In the genomic region with DNA sequence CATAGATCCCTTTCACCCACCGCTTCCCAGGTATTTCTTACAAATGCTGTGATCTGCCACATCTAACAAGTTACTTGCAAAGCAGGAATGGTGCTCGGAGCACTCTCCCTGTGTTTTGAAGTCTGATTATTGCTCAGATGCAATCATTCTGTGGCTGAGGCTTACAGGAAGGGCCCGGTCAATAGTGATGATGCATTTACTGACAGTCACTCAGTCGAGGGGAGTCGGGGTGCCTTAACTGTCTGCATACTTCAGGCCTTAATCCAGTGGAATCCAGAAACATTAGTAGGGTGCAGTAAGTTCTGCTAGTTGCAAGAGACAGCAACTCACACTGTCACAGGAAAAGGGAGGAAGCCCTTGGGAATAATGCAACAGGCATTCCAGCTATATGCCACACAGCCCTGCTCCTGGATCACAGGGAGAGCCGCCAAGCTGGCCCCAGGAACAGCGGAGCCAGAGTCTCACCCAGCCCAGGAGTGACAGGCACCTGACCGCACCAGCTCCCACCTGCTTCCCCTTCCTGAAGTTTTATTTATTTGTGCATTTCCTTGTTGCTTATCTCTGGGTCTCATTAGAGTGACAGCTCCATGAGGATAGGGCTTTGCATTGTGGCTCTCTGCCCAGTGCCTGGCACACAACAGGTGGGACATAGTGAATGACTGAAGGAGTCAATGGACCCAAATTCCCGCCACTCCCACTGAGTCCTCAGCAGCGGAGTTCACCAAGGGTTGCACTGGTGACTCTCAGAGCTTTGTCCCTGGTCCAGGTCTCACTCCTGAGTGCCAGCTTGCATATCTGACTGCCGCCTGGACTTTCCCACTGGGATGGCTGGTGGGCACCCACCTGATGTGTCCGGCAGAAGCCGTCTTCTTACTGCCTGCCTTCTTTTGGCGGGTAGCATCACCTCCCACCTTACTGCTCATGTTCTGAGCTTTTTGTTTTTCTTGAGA, we compare ENCODE assay signal across 1 cellular context.
TF ChIP-seq lines count a peak whose summit lies in the region.

No MANE protein-coding gene starts in this region.

TF ChIP-seq in IMR-90, 13 proteins besides CTCF, POLR2A, EP300 and RAD21:
- TF ChIP-seq SMC3 (IDR thresholded peaks at IDR 0.05; ENCODE audit: low read depth, low read length) (no peak), RCOR1 (IDR thresholded peaks at IDR 0.05; ENCODE audit: insufficient replicate concordance, low read length) (no peak), NFE2L2 (IDR thresholded peaks at IDR 0.05; ENCODE audit: low read depth, low read length) (no peak), FOS (IDR thresholded peaks at IDR 0.05; ENCODE audit: low read depth, low read length) (no peak), MXI1 (IDR thresholded peaks at IDR 0.05; ENCODE audit: borderline replicate concordance, low read depth, low read length) (no peak), CHD1 (IDR thresholded peaks at IDR 0.05; ENCODE audit: low read depth, low read length) (no peak), MAFK (IDR thresholded peaks at IDR 0.05; ENCODE audit: low read depth, low read length) (no peak), USF2 (IDR thresholded peaks at IDR 0.05; ENCODE audit: low read depth, low read length) (no peak), BHLHE40 (IDR thresholded peaks at IDR 0.05; ENCODE audit: low read depth, low read length) (no peak), MAZ (IDR thresholded peaks at IDR 0.05; ENCODE audit: borderline replicate concordance, low read depth, low read length) (no peak), RFX5 (IDR thresholded peaks at IDR 0.05; ENCODE audit: low read depth, low read length) (no peak), CEBPB (IDR thresholded peaks at IDR 0.05; ENCODE audit: low read depth, low read length) (no peak)
- TF ChIP-seq, protein P1, sequence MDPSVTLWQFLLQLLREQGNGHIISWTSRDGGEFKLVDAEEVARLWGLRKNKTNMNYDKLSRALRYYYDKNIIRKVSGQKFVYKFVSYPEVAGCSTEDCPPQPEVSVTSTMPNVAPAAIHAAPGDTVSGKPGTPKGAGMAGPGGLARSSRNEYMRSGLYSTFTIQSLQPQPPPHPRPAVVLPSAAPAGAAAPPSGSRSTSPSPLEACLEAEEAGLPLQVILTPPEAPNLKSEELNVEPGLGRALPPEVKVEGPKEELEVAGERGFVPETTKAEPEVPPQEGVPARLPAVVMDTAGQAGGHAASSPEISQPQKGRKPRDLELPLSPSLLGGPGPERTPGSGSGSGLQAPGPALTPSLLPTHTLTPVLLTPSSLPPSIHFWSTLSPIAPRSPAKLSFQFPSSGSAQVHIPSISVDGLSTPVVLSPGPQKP (IDR thresholded peaks at IDR 0.05; ENCODE audit: borderline replicate concordance, low read depth, low read length), result no peak
